In the genomic region with DNA sequence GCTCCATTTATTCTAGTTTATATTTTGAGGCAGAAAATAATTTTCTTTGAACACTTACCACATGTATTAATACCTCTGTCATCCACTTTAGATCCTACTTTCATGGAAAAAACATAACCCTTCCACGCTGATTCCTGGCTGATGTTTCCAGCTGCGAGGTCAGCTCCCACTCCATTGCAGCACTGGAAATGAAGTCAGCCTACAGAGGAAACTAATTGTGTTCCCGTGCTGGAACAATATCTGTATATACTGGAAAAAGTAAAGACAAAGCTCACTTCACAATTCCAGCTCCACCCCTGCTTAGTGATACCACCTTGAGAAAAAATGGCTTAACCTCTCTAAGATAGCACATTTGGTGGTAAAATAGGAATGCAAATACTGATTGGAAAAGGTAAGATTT, we compare ENCODE assay signal across 27 cellular contexts.
DNase-seq lines count a peak whose midpoint lies in the region; ATAC-seq and TF ChIP-seq lines count a peak whose summit lies in the region.
"Had no signal": no experiment of that assay in that cellular context is flagged by ENCODE, and none has a peak within 500 bp of the region (broad histone marks: within the 10 kb centered on the region; RNA-seq: fewer than 3 reads in every experiment).

No MANE protein-coding gene starts in this region.

- H3K4me3 ChIP-seq in left ventricle myocardium inferior, result no peak overlapping the region
- H3K4me3 ChIP-seq in muscle layer of duodenum (ENCODE audit: low read depth in 1 of 2, low read length in 2 of 2), result no peak overlapping the region
- H3K4me3 ChIP-seq in suprapubic skin, result no peak overlapping the region
- H3K4me3 ChIP-seq: BLaER1 treated with 17β-estradiol and CSF1 and Interleukin-3, amounts not matched to agents 10 nM and 100 nM; GM23338; SJSA1 had no signal

- in situ Hi-C loops in KBM-7 (cut with MboI; ENCODE audit: low pct_unique_long_range_greater_than_20kb, low sequenced_read_pairs), result no loop called here

- intact Hi-C loops in Right ventricle myocardium superior (cut with DNase I), result loop anchor here (5.0 kb wide), 2 partner anchors 74 to 89 kb away; a partner anchor contains a TSS
- intact Hi-C loops in Right ventricle myocardium inferior (cut with DNase I), result loop anchor here (5.0 kb wide), 1 partner anchor 74 kb away; no protein-coding TSS in a partner anchor
- intact Hi-C loops in left ventricle myocardium inferior (cut with micrococcal nuclease), result no loop called here

- no peak for TF ChIP-seq POLR2A in suprapubic skin (IDR thresholded peaks at IDR 0.05)

- H3K36me3 ChIP-seq in left ventricle myocardium inferior (no peaks in the 10 kb centered on the region), muscle layer of duodenum (ENCODE audit: control insufficient read depth in 1 of 2, insufficient read depth in 2 of 2, low read length in 2 of 2) (no peaks in the 10 kb centered on the region), suprapubic skin (no peaks in the 10 kb centered on the region)
- H3K36me3 ChIP-seq: SJSA1 had no signal

- TF ChIP-seq CTCF in left ventricle myocardium inferior (IDR thresholded peaks at IDR 0.05; ENCODE audit: borderline replicate concordance), result no peak
- no peak for TF ChIP-seq CTCF in suprapubic skin (IDR thresholded peaks at IDR 0.05)

- peaks cover 11% of the 10 kb centered on the region for H3K9me3 ChIP-seq in left ventricle myocardium inferior (replicated peaks)
- H3K9me3 ChIP-seq in muscle layer of duodenum (ENCODE audit: control insufficient read depth in 1 of 2, low read length in 2 of 2), result no peaks in the 10 kb centered on the region
- no peaks in the 10 kb centered on the region for H3K9me3 ChIP-seq in suprapubic skin
- H3K9me3 ChIP-seq: Caco-2, SJSA1 had no signal

- no peak for TF ChIP-seq EP300 in suprapubic skin (IDR thresholded peaks at IDR 0.05)

- DNase-seq in Right ventricle myocardium superior (no peak), Right ventricle myocardium inferior (ENCODE audit: missing footprints) (no peak), left ventricle myocardium inferior (no peak), suprapubic skin (ENCODE audit: low spot score in 2 of 2) (no peak), AML-193 (lab: John Stamatoyannopoulos, UW) (no peak), KBM-7 (no peak), NCI-H446 treated with DMSO at 0.1 percent for 48 hours (lab: John Stamatoyannopoulos, UW) (no peak)
- DNase-seq: ACHN; Caco-2; CD4-positive, alpha-beta memory T cell; DMS 273 treated with DMSO at 0.1 percent for 48 hours; DND-41; HCEC 1CT; IMR-90; MV-4-11; NCI-H1105 treated with DMSO at 0.1 percent for 48 hours; NCI-H2029 treated with DMSO at 0.1 percent for 48 hours; NCI-H226; NCI-H524; NCI-H774; NK-92 treated with Interleukin-12 subunit alpha and Interleukin-12 subunit beta, amount 100 ng/mL, for 24 hours had no signal

- 75% methylated on average over 3 of the region's 3 CpGs for WGBS in suprapubic skin

- ATAC-seq in Right ventricle myocardium superior (ENCODE audit: poor library complexity) (peak; percentile 21), Right ventricle myocardium inferior (no peak)
- ATAC-seq: GM23338, Panc1 had no signal

- peak overlapping the region; percentile 80 for H3K27ac ChIP-seq in left ventricle myocardium inferior (replicated peaks)
- H3K27ac ChIP-seq in muscle layer of duodenum (ENCODE audit: low read length), result peak overlapping the region; percentile 8
- H3K27ac ChIP-seq in suprapubic skin, result peak overlapping the region; percentile 14
- H3K27ac ChIP-seq: 22Rv1, SJSA1 had no signal

- no peaks in the 10 kb centered on the region for H3K27me3 ChIP-seq in left ventricle myocardium inferior (ENCODE audit: low read depth)
- H3K27me3 ChIP-seq in muscle layer of duodenum (ENCODE audit: low read depth, low read length), result no peaks in the 10 kb centered on the region
- H3K27me3 ChIP-seq in suprapubic skin, result no peaks in the 10 kb centered on the region
- H3K27me3 ChIP-seq: BLaER1 treated with 17β-estradiol and CSF1 and Interleukin-3, amounts not matched to agents 10 nM and 100 nM; SJSA1 had no signal

- H3K4me1 ChIP-seq in left ventricle myocardium inferior (peaks cover 63% of the 10 kb centered on the region), muscle layer of duodenum (ENCODE audit: control insufficient read depth in 1 of 2, insufficient read depth in 2 of 2, low read length in 2 of 2) (no peaks in the 10 kb centered on the region), suprapubic skin (peaks cover 11% of the 10 kb centered on the region)
- H3K4me1 ChIP-seq: Caco-2 had no signal

Comparison
In these comparisons a context has a peak if more than half of its experiments do, and no peak if none do; other contexts are left out.
1. H3K27ac ChIP-seq: peak in every context shown above with its lines; median percentile 80 in left ventricle myocardium inferior; 14 in suprapubic skin; 8 in muscle layer of duodenum.